Comparison of ENCODE assay signal across 18 cellular contexts in genomic region chr5:105956456-105957177, GRCh38.
A peak's percentile ranks its signal among the peaks of the same experiment; 100 is the strongest.
DNase-seq lines count a peak whose midpoint lies in the region; ATAC-seq and TF ChIP-seq lines count a peak whose summit lies in the region.
"Had no signal": no experiment of that assay in that cellular context is flagged by ENCODE, and none has a peak within 500 bp of the region (broad histone marks: within the 10 kb centered on the region; RNA-seq: fewer than 3 reads in every experiment).

No MANE protein-coding gene starts in this region.

- no peaks in the 10 kb centered on the region for H3K4me1 ChIP-seq in smooth muscle cell (ENCODE audit: low read depth)
- no peaks in the 10 kb centered on the region for H3K4me1 ChIP-seq in HAP-1

- H2AFZ ChIP-seq in smooth muscle cell (ENCODE audit: low read depth): peak overlapping the region; percentile 31
- H2AFZ ChIP-seq: hepatocyte had no signal

- no peak overlapping the region for H3K4me3 ChIP-seq in epithelial cell of esophagus (ENCODE audit: low read length)
- H3K4me3 ChIP-seq in smooth muscle cell: no peak overlapping the region
- no peak overlapping the region for H3K4me3 ChIP-seq in HAP-1
- H3K4me3 ChIP-seq: BLaER1 treated with 17β-estradiol and CSF1 and Interleukin-3, amounts not matched to agents 10 nM and 100 nM; hepatocyte had no signal

- WGBS in smooth muscle cell (ENCODE audit: low lambda C conversion rate): 36% methylated on average over 1 of the region's 1 CpG

- H3K9me3 ChIP-seq in smooth muscle cell (replicated peaks; ENCODE audit: low read depth): no peaks in the 10 kb centered on the region
- no peaks in the 10 kb centered on the region for H3K9me3 ChIP-seq in HAP-1
- H3K9me3 ChIP-seq: BLaER1 treated with 17β-estradiol and CSF1 and Interleukin-3, amounts not matched to agents 10 nM and 100 nM had no signal

- H3K4me2 ChIP-seq in smooth muscle cell: peak overlapping the region; percentile 5
- H3K4me2 ChIP-seq: hepatocyte had no signal

- in situ Hi-C loops in HAP-1 (cut with MboI; ENCODE audit: low sequenced_read_pairs): no loop called here

- H4K20me1 ChIP-seq in smooth muscle cell (ENCODE audit: low read depth): no peaks in the 10 kb centered on the region
- H4K20me1 ChIP-seq: BLaER1 treated with 17β-estradiol and CSF1 and Interleukin-3, amounts not matched to agents 10 nM and 100 nM had no signal

- TF ChIP-seq CTCF in epithelial cell of esophagus (IDR thresholded peaks at IDR 0.05; ENCODE audit: insufficient read depth, low read depth, low read length, missing control alignments): no peak
- TF ChIP-seq CTCF in smooth muscle cell (IDR thresholded peaks at IDR 0.05; ENCODE audit: borderline replicate concordance, insufficient read depth, poor library complexity, severe bottlenecking): no peak

- peak overlapping the region; percentile 52 for H3K27ac ChIP-seq in smooth muscle cell (ENCODE audit: low read depth)
- H3K27ac ChIP-seq: BLaER1 treated with 17β-estradiol and CSF1 and Interleukin-3, amounts not matched to agents 10 nM and 100 nM; hepatocyte had no signal

- H3K9ac ChIP-seq in smooth muscle cell (ENCODE audit: low read depth): no peak overlapping the region
- H3K9ac ChIP-seq: BLaER1 treated with 17β-estradiol and CSF1 and Interleukin-3, amounts not matched to agents 10 nM and 100 nM had no signal

- H3K27me3 ChIP-seq in smooth muscle cell (ENCODE audit: low read depth) (no peaks in the 10 kb centered on the region), HAP-1 (ENCODE audit: low read depth) (no peaks in the 10 kb centered on the region)
- H3K27me3 ChIP-seq: BLaER1 treated with 17β-estradiol and CSF1 and Interleukin-3, amounts not matched to agents 10 nM and 100 nM; hepatocyte had no signal

- peak; percentile 31 for DNase-seq in HCEC 1CT
- peak; percentile 30 for DNase-seq in OCI-M1 (lab: John Stamatoyannopoulos, UW)
- DNase-seq in epithelial cell of esophagus (ENCODE audit: low read depth): peak; percentile 13
- no peak for DNase-seq in smooth muscle cell (lab: John Stamatoyannopoulos, UW; ENCODE audit: unreplicated experiment)
- DNase-seq in NCI-H2171 treated with DMSO at 0.1 percent for 48 hours (lab: John Stamatoyannopoulos, UW): no peak
- DNase-seq in HAP-1 (ENCODE audit: low spot score in 2 of 2): no peak
- DNase-seq: activated CD4-positive, alpha-beta T cell treated with anti-CD3 and anti-CD28 coated beads for 1 hour; activated naive CD4-positive, alpha-beta T cell treated with anti-CD3 and anti-CD28 coated beads, Interleukin-2, amount 10 ng/mL, durations not matched to agents 7 days and 5 days; DMS79 treated with DMSO at 0.1 percent for 48 hours; Kasumi-1; left colon; NCI-H2029; small intestine; stimulated activated naive CD4-positive, alpha-beta T cell; T-helper 17 cell had no signal

- ATAC-seq in GM19035 (IDR thresholded peaks at IDR 0.05; ENCODE audit: unreplicated experiment): no peak
- ATAC-seq: left colon, T-helper 17 cell had no signal

- no peaks in the 10 kb centered on the region for H3K36me3 ChIP-seq in smooth muscle cell (ENCODE audit: low read depth)
- no peaks in the 10 kb centered on the region for H3K36me3 ChIP-seq in HAP-1 (replicated peaks)
- H3K36me3 ChIP-seq: BLaER1 treated with 17β-estradiol and CSF1 and Interleukin-3, amounts not matched to agents 10 nM and 100 nM had no signal

- peaks cover 4% of the 10 kb centered on the region for H3F3A ChIP-seq in smooth muscle cell (ENCODE audit: low read depth)

- H3K79me2 ChIP-seq in smooth muscle cell (ENCODE audit: low read depth): no peaks in the 10 kb centered on the region
- H3K79me2 ChIP-seq: hepatocyte had no signal

Comparison
In these comparisons a context has a peak if more than half of its experiments do, and no peak if none do; other contexts are left out.
1. DNase-seq: peak in HCEC 1CT (single experiment), OCI-M1 (single experiment) and epithelial cell of esophagus (single experiment); none in smooth muscle cell (single experiment), NCI-H2171 treated with DMSO at 0.1 percent for 48 hours (single experiment) and HAP-1 (0 of 2).